18 cellular contexts compared by ENCODE assay signal in genomic region chr9:6408320-6408719, GRCh38. TPM values are rescaled to one million over a fixed set of nuclear protein-coding genes. Genes with fewer than 3 reads are reported as not detected.
DNase-seq lines count a peak whose midpoint lies in the region; ATAC-seq, FAIRE-seq and TF ChIP-seq lines count a peak whose summit lies in the region.
"Had no signal": no experiment of that assay in that cellular context is flagged by ENCODE, and none has a peak within 500 bp of the region (broad histone marks: within the 10 kb centered on the region; RNA-seq: fewer than 3 reads in every experiment).

No MANE protein-coding gene starts in this region.

- H3K4me3 ChIP-seq in epithelial cell of esophagus (ENCODE audit: low read length) (no peak overlapping the region), kidney (ENCODE audit: low read length in 2 of 2) (no peak overlapping the region)
- H3K4me3 ChIP-seq: BLaER1 treated with 17β-estradiol and CSF1 and Interleukin-3, amounts not matched to agents 10 nM and 100 nM; GM23248 had no signal

- FAIRE-seq in kidney (lab: Jason Lieb, UNC): no peak
- FAIRE-seq: D721Med, GM19239 had no signal

- TF ChIP-seq CTCF in epithelial cell of esophagus (IDR thresholded peaks at IDR 0.05; ENCODE audit: insufficient read depth, low read depth, low read length, missing control alignments): no peak
- TF ChIP-seq CTCF in GM13976 (IDR thresholded peaks at IDR 0.05; ENCODE audit: borderline replicate concordance, control extremely low read depth, extremely low read depth, insufficient read depth, missing control alignments): no peak
- no peak for TF ChIP-seq CTCF in kidney (IDR thresholded peaks at IDR 0.05; ENCODE audit: borderline replicate concordance, extremely low read depth, insufficient read depth)

- no peak overlapping the region for H3K27ac ChIP-seq in kidney (ENCODE audit: low read depth in 2 of 2, low read length in 2 of 2)
- H3K27ac ChIP-seq: BLaER1 treated with 17β-estradiol and CSF1 and Interleukin-3, amounts not matched to agents 10 nM and 100 nM; GM23248 had no signal

- no peaks in the 10 kb centered on the region for H3K9me3 ChIP-seq in kidney (ENCODE audit: control insufficient read depth in 1 of 2, low read length in 2 of 2)
- H3K9me3 ChIP-seq: Caco-2 had no signal

- no peak overlapping the region for H3K9ac ChIP-seq in kidney (ENCODE audit: low read length in 2 of 2)
- H3K9ac ChIP-seq: BLaER1 treated with 17β-estradiol and CSF1 and Interleukin-3, amounts not matched to agents 10 nM and 100 nM; GM23248 had no signal

- in situ Hi-C loops in GM13976 (cut with MboI; ENCODE audit: low sequenced_read_pairs, unreplicated experiment): no loop called here

- intact Hi-C loops in kidney (cut with DNase I): no loop called here

- H3K4me1 ChIP-seq in kidney (ENCODE audit: control insufficient read depth in 1 of 2, insufficient read depth in 1 of 2, low read depth in 1 of 2, low read length in 2 of 2): no peaks in the 10 kb centered on the region
- H3K4me1 ChIP-seq: Caco-2 had no signal

- no peak for ATAC-seq in GM19351 (IDR thresholded peaks at IDR 0.05; ENCODE audit: unreplicated experiment)

- no peaks in the 10 kb centered on the region for H3K36me3 ChIP-seq in kidney (ENCODE audit: control insufficient read depth in 1 of 2, insufficient read depth in 2 of 2, low read length in 2 of 2)
- H3K36me3 ChIP-seq: BLaER1 treated with 17β-estradiol and CSF1 and Interleukin-3, amounts not matched to agents 10 nM and 100 nM had no signal

- DNase-seq in NCI-H146 (lab: John Stamatoyannopoulos, UW) (peak; percentile 6), NCI-H146 treated with DMSO at 0.1 percent for 48 hours (lab: John Stamatoyannopoulos, UW; ENCODE audit: unreplicated experiment) (no peak), NCI-H69 (lab: John Stamatoyannopoulos, UW) (peak; percentile 8), epithelial cell of esophagus (ENCODE audit: low read depth) (peak; percentile 30), GM13976 (ENCODE audit: low spot score) (no peak), kidney (no peak)
- DNase-seq: 8988T; Caco-2; CD4-positive, CD25-positive, alpha-beta regulatory T cell; CD8-positive, alpha-beta memory T cell; DMS79 treated with DMSO at 0.1 percent for 48 hours; GF-D8; GM23248; HCEC 1CT had no signal

RNA-seq across cellular contexts. Expression of gene UHRF2, which starts 4.7 kb away (rescaled TPM):
- total RNA-seq in kidney: 45.1 TPM
- 14.2 TPM for polyA plus RNA-seq in kidney (ENCODE audit: insufficient read depth, low read depth, low replicate concordance)

Comparison
In these comparisons a context has a peak if more than half of its experiments do, and no peak if none do; other contexts are left out.
1. DNase-seq: peak in NCI-H146 (single experiment), NCI-H69 (single experiment) and epithelial cell of esophagus (single experiment); none in NCI-H146 treated with DMSO at 0.1 percent for 48 hours (single experiment), GM13976 (single experiment) and kidney (single experiment).